25 cellular contexts compared by ENCODE assay signal in genomic region chr13:42148538-42148937, GRCh38.
"Had no signal": no experiment of that assay in that cellular context is flagged by ENCODE, and none has a peak within 500 bp of the region (broad histone marks: within the 10 kb centered on the region; RNA-seq: fewer than 3 reads in every experiment).

No MANE protein-coding gene starts in this region.

- H3K27ac ChIP-seq: adrenal gland, ascending aorta, brain microvascular endothelial cell, foreskin keratinocyte, hepatocyte, left lung, neutrophil, ovary, prostate gland, right atrium auricular region, tibial artery had no signal

- H3K27me3 ChIP-seq: adrenal gland, ascending aorta, brain microvascular endothelial cell, foreskin keratinocyte, hepatocyte, left lung, neutrophil, ovary, right atrium auricular region, tibial artery had no signal

- H3K9me3 ChIP-seq: adrenal gland, ascending aorta, left lung, neutrophil, ovary, prostate gland, right atrium auricular region, tibial artery had no signal

- H3K4me1 Mint-ChIP-seq: immature natural killer cell had no signal

- DNase-seq: activated CD4-positive, alpha-beta T cell treated with anti-CD3 and anti-CD28 coated beads for 4 hours; activated CD4-positive, alpha-beta T cell treated with anti-CD3 and anti-CD28 coated beads, Interleukin-2, amount 50 U/mL, for 48 hours; activated effector memory CD4-positive, alpha-beta T cell treated with anti-CD3 and anti-CD28 coated beads, Interleukin-2, amount 50 U/mL, for 16 hours; activated naive CD4-positive, alpha-beta T cell treated with anti-CD3 and anti-CD28 coated beads, Interleukin-2, amount 10 ng/mL, durations not matched to agents 7 days and 5 days; activated T-cell treated with anti-CD3 and anti-CD28 coated beads, Interleukin-2, amount 50 U/mL, for 72 hours; adrenal gland; brain microvascular endothelial cell; caudate nucleus; dermis blood vessel endothelial cell; effector CD8-positive, alpha-beta T cell; foreskin keratinocyte; immature natural killer cell; kidney glomerular epithelial cell; left lung; ovary; stimulated activated CD4-positive, alpha-beta T cell treated with anti-CD3 and anti-CD28 coated beads, Interleukin-4, amount 100 ng/mL, for 24 hours; tibial artery had no signal

- H3K9me3 Mint-ChIP-seq: activated naive CD4-positive, alpha-beta T cell treated with anti-CD3 and anti-CD28 coated beads, Interleukin-2, amount 10 ng/mL, durations not matched to agents 7 days and 5 days; natural killer cell treated with Interleukin-12 subunit alpha and Interleukin-12 subunit beta and Interleukin-15 and Interleukin-18, amount 100 ng/mL, for 72 hours; stimulated activated naive CD8-positive, alpha-beta T cell treated with anti-CD3 and anti-CD28 coated beads, Interleukin-15, Interleukin-2, amounts not matched to agents 100 ng/mL and 50 ng/mL, for 24 hours had no signal

- H3K27ac Mint-ChIP-seq: activated naive CD4-positive, alpha-beta T cell treated with anti-CD3 and anti-CD28 coated beads, Interleukin-2, amount 10 ng/mL, durations not matched to agents 7 days and 5 days; activated T-cell treated with anti-CD3 and anti-CD28 coated beads, Interleukin-2, amount 50 U/mL, for 72 hours; natural killer cell treated with Interleukin-12 subunit alpha and Interleukin-12 subunit beta and Interleukin-15 and Interleukin-18, amount 100 ng/mL, for 72 hours had no signal

- H3K4me1 ChIP-seq: adrenal gland, ascending aorta, foreskin keratinocyte, left lung, prostate gland, right atrium auricular region, tibial artery had no signal

- ATAC-seq: activated T-cell treated with anti-CD3 and anti-CD28 coated beads, Interleukin-2, amount 50 U/mL, for 72 hours; foreskin keratinocyte; left lung; natural killer cell treated with Interleukin-12 subunit alpha and Interleukin-12 subunit beta and Interleukin-15 and Interleukin-18, amount 100 ng/mL, for 72 hours had no signal

- H3K36me3 Mint-ChIP-seq: immature natural killer cell; natural killer cell treated with Interleukin-12 subunit alpha and Interleukin-12 subunit beta and Interleukin-15 and Interleukin-18, amount 100 ng/mL, for 72 hours had no signal

- H3K4me3 Mint-ChIP-seq: activated naive CD4-positive, alpha-beta T cell treated with anti-CD3 and anti-CD28 coated beads, Interleukin-2, amount 10 ng/mL, durations not matched to agents 7 days and 5 days; activated T-cell treated with anti-CD3 and anti-CD28 coated beads, Interleukin-2, amount 50 U/mL, for 72 hours; immature natural killer cell; natural killer cell treated with Interleukin-12 subunit alpha and Interleukin-12 subunit beta and Interleukin-15 and Interleukin-18, amount 100 ng/mL, for 72 hours; stimulated activated naive CD8-positive, alpha-beta T cell treated with anti-CD3 and anti-CD28 coated beads, Interleukin-15, Interleukin-2, amounts not matched to agents 100 ng/mL and 50 ng/mL, for 24 hours had no signal

- H3K4me3 ChIP-seq: adrenal gland, ascending aorta, hepatocyte, left lung, lung, ovary, prostate gland, right atrium auricular region, tibial artery had no signal

- H3K27me3 Mint-ChIP-seq: activated naive CD4-positive, alpha-beta T cell treated with anti-CD3 and anti-CD28 coated beads, Interleukin-2, amount 10 ng/mL, durations not matched to agents 7 days and 5 days; stimulated activated naive CD8-positive, alpha-beta T cell treated with anti-CD3 and anti-CD28 coated beads, Interleukin-15, Interleukin-2, amounts not matched to agents 100 ng/mL and 50 ng/mL, for 24 hours had no signal

- H3K36me3 ChIP-seq: adrenal gland, ascending aorta, brain microvascular endothelial cell, left lung, neutrophil, ovary, prostate gland, right atrium auricular region, tibial artery had no signal
